Comparison of ENCODE assay signal across 9 cellular contexts in the genomic region with DNA sequence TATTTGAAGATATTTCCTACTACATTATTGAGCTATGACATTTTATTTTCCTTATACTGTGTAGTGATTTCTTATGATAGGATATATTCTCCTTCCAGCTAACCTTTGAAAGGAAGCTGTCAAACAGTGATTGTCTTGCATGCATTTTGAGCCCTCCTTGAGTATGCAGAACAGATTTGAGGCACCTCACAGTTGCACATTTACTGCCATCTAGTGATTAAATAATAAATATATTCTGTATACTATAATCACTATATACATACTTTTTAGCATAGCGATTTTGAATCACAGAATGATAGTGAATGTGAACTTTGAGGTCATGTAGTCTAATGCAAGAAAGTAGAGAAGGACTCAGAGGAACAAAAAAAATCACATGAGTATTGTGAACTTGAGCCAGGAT.
DNase-seq lines count a peak whose midpoint lies in the region; ATAC-seq and TF ChIP-seq lines count a peak whose summit lies in the region.
"Had no signal": no experiment of that assay in that cellular context is flagged by ENCODE, and none has a peak within 500 bp of the region (broad histone marks: within the 10 kb centered on the region; RNA-seq: fewer than 3 reads in every experiment).

No MANE protein-coding gene starts in this region.

- no peaks in the 10 kb centered on the region for H4K20me1 ChIP-seq in MM.1S (ENCODE audit: insufficient read depth, low read length)

- H3K4me1 ChIP-seq in MM.1S (ENCODE audit: low read length) = no peaks in the 10 kb centered on the region
- H3K4me1 ChIP-seq in esophagus squamous epithelium = no peaks in the 10 kb centered on the region

- H3K4me2 ChIP-seq in MM.1S (ENCODE audit: low read depth, low read length) = no peak overlapping the region

- H3K27ac Mint-ChIP-seq in glutamatergic neuron (ENCODE audit: unreplicated experiment) = no peak overlapping the region

- no peaks in the 10 kb centered on the region for H3F3A ChIP-seq in MM.1S (ENCODE audit: insufficient read depth, low read length)

- H3K36me3 ChIP-seq in MM.1S (replicated peaks; ENCODE audit: insufficient read depth, low read length) (no peaks in the 10 kb centered on the region), esophagus squamous epithelium (no peaks in the 10 kb centered on the region)

- H3K27me3 ChIP-seq in MM.1S (replicated peaks; ENCODE audit: insufficient read depth, low read length) (no peaks in the 10 kb centered on the region), esophagus squamous epithelium (no peaks in the 10 kb centered on the region)

- H3K27ac ChIP-seq in MM.1S (ENCODE audit: low read length) = no peak overlapping the region
- H3K27ac ChIP-seq in esophagus squamous epithelium = no peak overlapping the region

- WGBS in esophagus squamous epithelium, 2 donors = 7 to 14% methylated on average over 1 of the region's 1 CpG

- H3K36me3 Mint-ChIP-seq in glutamatergic neuron (ENCODE audit: unreplicated experiment) = no peaks in the 10 kb centered on the region

- TF ChIP-seq CTCF in MM.1S (IDR thresholded peaks at IDR 0.05; ENCODE audit: low read length) = peak; percentile 19; the same call in 1 of the 2 replicates
- peak; percentile 10 for TF ChIP-seq CTCF in glutamatergic neuron (IDR thresholded peaks at IDR 0.05; ENCODE audit: partially characterized antibody, unreplicated experiment)
- TF ChIP-seq CTCF in esophagus squamous epithelium (IDR thresholded peaks at IDR 0.05) = no peak

- H3K4me3 Mint-ChIP-seq in glutamatergic neuron (ENCODE audit: unreplicated experiment) = no peak overlapping the region

- ATAC-seq in HG02798 (IDR thresholded peaks at IDR 0.05; ENCODE audit: poor library complexity, unreplicated experiment) = no peak

- DNase-seq in Ammon's horn (ENCODE audit: low spot score) = peak; percentile 24
- DNase-seq in MM.1S = peak; percentile 15
- peak; percentile 25 for DNase-seq in RPMI8226
- no peak for DNase-seq in glutamatergic neuron
- DNase-seq in stimulated activated CD4-positive, alpha-beta T cell treated with anti-CD3 and anti-CD28 coated beads, Interleukin-4, amount 100 ng/mL, for 24 hours = no peak
- DNase-seq in esophagus squamous epithelium (lab: John Stamatoyannopoulos, UW) = no peak
- no peak for DNase-seq in EL
- DNase-seq: activated CD8-positive, alpha-beta memory T cell treated with anti-CD3 and anti-CD28 coated beads, Interleukin-2, amount 50 U/mL, for 48 hours had no signal

- H3K4me3 ChIP-seq in MM.1S (ENCODE audit: low read length) = no peak overlapping the region
- no peak overlapping the region for H3K4me3 ChIP-seq in esophagus squamous epithelium

- no peaks in the 10 kb centered on the region for H3K27me3 Mint-ChIP-seq in glutamatergic neuron (ENCODE audit: unreplicated experiment)

- no peak overlapping the region for H3K9ac ChIP-seq in MM.1S (ENCODE audit: low read length)

- peaks cover 4% of the 10 kb centered on the region for H3K9me3 Mint-ChIP-seq in glutamatergic neuron (ENCODE audit: unreplicated experiment)

- peaks cover 13% of the 10 kb centered on the region for H3K4me1 Mint-ChIP-seq in glutamatergic neuron (ENCODE audit: low read depth, unreplicated experiment)

- no peak for TF ChIP-seq POLR2A in esophagus squamous epithelium (IDR thresholded peaks at IDR 0.05)

- H3K9me3 ChIP-seq in MM.1S (replicated peaks; ENCODE audit: insufficient read depth, low read length) (no peaks in the 10 kb centered on the region), esophagus squamous epithelium (no peaks in the 10 kb centered on the region)

- no peaks in the 10 kb centered on the region for H3K79me2 ChIP-seq in MM.1S (ENCODE audit: low read length)

- no peaks in the 10 kb centered on the region for H3K9me2 ChIP-seq in MM.1S (replicated peaks; ENCODE audit: insufficient read depth, low read length)

- intact Hi-C loops in esophagus squamous epithelium (cut with DNase I) = no loop called here

- H2AFZ ChIP-seq in MM.1S (ENCODE audit: low read length) = no peak overlapping the region

Comparison
In these comparisons a context has a peak if more than half of its experiments do, and no peak if none do; other contexts are left out.
1. DNase-seq: peak in Ammon's horn (single experiment), MM.1S (single experiment) and RPMI8226 (single experiment); none in glutamatergic neuron (single experiment), stimulated activated CD4-positive, alpha-beta T cell treated with anti-CD3 and anti-CD28 coated beads, Interleukin-4, amount 100 ng/mL, for 24 hours (single experiment), esophagus squamous epithelium (single experiment) and EL (single experiment).
2. CTCF ChIP-seq: peak in MM.1S (single experiment) and glutamatergic neuron (single experiment); none in esophagus squamous epithelium (0 of 6).